In genomic region chr20:42100137-42100704, GRCh38 we compare ENCODE assay signal across 30 cellular contexts.
"Had no signal": no experiment of that assay in that cellular context is flagged by ENCODE, and none has a peak within 500 bp of the region (broad histone marks: within the 10 kb centered on the region; RNA-seq: fewer than 3 reads in every experiment).

No MANE protein-coding gene starts in this region.

- H3K27ac Mint-ChIP-seq: endodermal cell; stimulated activated effector memory CD8-positive, alpha-beta T cell treated with anti-CD3 and anti-CD28 coated beads, Interleukin-12 subunit alpha, Interleukin-12 subunit beta, amount 100 ng/mL, for 72 hours had no signal

- H3K9ac ChIP-seq: parathyroid adenoma had no signal

- H3K4me3 Mint-ChIP-seq: endodermal cell; naive thymus-derived CD8-positive, alpha-beta T cell; stimulated activated effector memory CD8-positive, alpha-beta T cell treated with anti-CD3 and anti-CD28 coated beads, Interleukin-12 subunit alpha, Interleukin-12 subunit beta, amount 100 ng/mL, for 72 hours had no signal

- DNase-seq: dorsolateral prefrontal cortex; effector CD4-positive, alpha-beta T cell; endodermal cell; foreskin keratinocyte; heart left ventricle; hippocampal formation; islet precursor cell; kidney glomerular epithelial cell; left colon; left ventricle myocardium superior; lower lobe of right lung; naive thymus-derived CD8-positive, alpha-beta T cell; stimulated activated CD4-positive, alpha-beta T cell treated with anti-CD3 and anti-CD28 coated beads, Interleukin-2, amount 100 ng/mL, for 24 hours; stimulated activated CD4-positive, alpha-beta T cell treated with anti-CD3 and anti-CD28 coated beads, Interleukin-4, amount 100 ng/mL, for 24 hours; stimulated activated naive CD8-positive, alpha-beta T cell treated with anti-CD3 and anti-CD28 coated beads, Interleukin-15, Interleukin-2, amounts not matched to agents 100 U/mL and 50 U/mL, for 24 hours; substantia nigra; testis; tibial artery; upper lobe of left lung had no signal

- H3K4me3 ChIP-seq: dorsolateral prefrontal cortex, esophagus muscularis mucosa, gastroesophageal sphincter, heart left ventricle, lower lobe of right lung, prostate gland, right atrium auricular region, testis, tibial artery, upper lobe of left lung had no signal

- H3K9me3 ChIP-seq: esophagus muscularis mucosa, gastroesophageal sphincter, heart left ventricle, lower lobe of right lung, neutrophil, prostate gland, right atrium auricular region, testis, tibial artery, upper lobe of left lung had no signal

- H3K36me3 Mint-ChIP-seq: naive thymus-derived CD8-positive, alpha-beta T cell; stimulated activated effector memory CD8-positive, alpha-beta T cell treated with anti-CD3 and anti-CD28 coated beads, Interleukin-12 subunit alpha, Interleukin-12 subunit beta, amount 100 ng/mL, for 72 hours had no signal

- H3K36me3 ChIP-seq: esophagus muscularis mucosa, gastroesophageal sphincter, heart left ventricle, lower lobe of right lung, neutrophil, prostate gland, right atrium auricular region, tibial artery, upper lobe of left lung had no signal

- H3K79me2 ChIP-seq: parathyroid adenoma had no signal

- H2AFZ ChIP-seq: parathyroid adenoma had no signal

- ATAC-seq: foreskin keratinocyte; gastroesophageal sphincter; heart left ventricle; left colon; left ventricle myocardium superior; lower lobe of right lung; naive thymus-derived CD8-positive, alpha-beta T cell; sciatic nerve; stimulated activated effector memory CD8-positive, alpha-beta T cell treated with anti-CD3 and anti-CD28 coated beads, Interleukin-12 subunit alpha, Interleukin-12 subunit beta, amount 100 ng/mL, for 72 hours; stimulated activated naive CD8-positive, alpha-beta T cell treated with anti-CD3 and anti-CD28 coated beads, Interleukin-15, Interleukin-2, amounts not matched to agents 100 U/mL and 50 U/mL, for 24 hours had no signal

- H3K27ac ChIP-seq: dorsolateral prefrontal cortex, esophagus muscularis mucosa, foreskin keratinocyte, gastroesophageal sphincter, lower lobe of right lung, neutrophil, parathyroid adenoma, prostate gland, right atrium auricular region, testis, tibial artery, upper lobe of left lung had no signal

- H3K4me1 Mint-ChIP-seq: stimulated activated effector memory CD8-positive, alpha-beta T cell treated with anti-CD3 and anti-CD28 coated beads, Interleukin-12 subunit alpha, Interleukin-12 subunit beta, amount 100 ng/mL, for 72 hours had no signal

- FAIRE-seq: colon, endothelial cell of umbilical vein, urothelium cell line had no signal

- H3K4me1 ChIP-seq: esophagus muscularis mucosa, foreskin keratinocyte, gastroesophageal sphincter, lower lobe of right lung, prostate gland, right atrium auricular region, tibial artery, upper lobe of left lung had no signal

- H3K27me3 ChIP-seq: dorsolateral prefrontal cortex, foreskin keratinocyte, neutrophil, right atrium auricular region, testis, tibial artery, upper lobe of left lung had no signal

- H3K9me3 Mint-ChIP-seq: endodermal cell had no signal
